ENCODE assay signal across 8 cellular contexts in the genomic region with DNA sequence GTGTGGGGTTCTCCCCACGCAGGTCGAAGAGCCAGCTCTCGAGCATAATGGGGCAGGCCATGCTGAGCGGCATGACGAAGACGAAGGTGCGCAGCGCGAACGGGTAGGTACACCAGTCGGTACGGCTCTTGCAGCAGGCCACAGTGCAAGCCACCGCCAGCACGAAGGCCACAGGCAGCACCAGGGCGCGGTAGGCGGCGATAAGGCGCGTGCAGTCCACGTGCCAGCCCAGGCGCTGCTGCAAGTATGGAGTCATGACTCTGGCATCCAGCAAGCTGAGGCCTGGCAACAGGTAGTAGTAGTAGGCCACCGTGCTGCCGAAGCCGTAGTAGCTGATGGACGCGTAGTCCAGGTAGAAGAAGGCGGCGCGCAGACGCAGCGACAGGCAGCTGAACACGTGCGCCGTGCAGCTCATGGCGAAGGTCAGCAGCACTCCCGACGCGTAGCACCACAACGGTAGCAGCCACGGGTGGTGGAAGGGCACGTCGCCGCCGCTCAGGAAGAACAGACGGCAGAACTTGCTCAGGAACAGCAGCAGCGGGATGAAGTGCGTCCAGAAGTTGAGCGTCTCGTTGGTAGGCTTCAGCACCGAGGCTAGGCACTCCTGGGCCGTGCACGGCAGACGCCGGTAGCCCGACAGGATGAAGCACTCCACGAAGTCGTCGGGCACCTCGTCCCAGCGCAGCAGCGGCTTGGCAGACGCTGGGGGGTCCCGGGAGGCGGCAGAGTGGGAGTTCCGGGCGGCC. TPM values are rescaled to one million over a fixed set of nuclear protein-coding genes. Genes with fewer than 3 reads are reported as not detected.
DNase-seq lines count a peak whose midpoint lies in the region; ATAC-seq and TF ChIP-seq lines count a peak whose summit lies in the region.

No MANE protein-coding gene starts in this region.

- H3K27me3 ChIP-seq in mesendoderm (ENCODE audit: insufficient read depth, low read length, poor library complexity), result peaks cover 6% of the 10 kb centered on the region

- peak overlapping the region; percentile 57 for H3K4me3 ChIP-seq in AG04449 (ENCODE audit: low read depth, low read length)
- H3K4me3 ChIP-seq in mesendoderm (ENCODE audit: low read length), result no peak overlapping the region

- peak overlapping the region; percentile 56 for H3K4me2 ChIP-seq in mesendoderm (ENCODE audit: low read length)

- H3K4me3 Mint-ChIP-seq in MCF 10A (ENCODE audit: unreplicated experiment), result peak overlapping the region; percentile 56

- no peak overlapping the region for H3K27ac ChIP-seq in mesendoderm (ENCODE audit: low read depth, low read length)

- H4K5ac ChIP-seq in mesendoderm (ENCODE audit: low read length), result no peak overlapping the region

- H3K79me2 ChIP-seq in mesendoderm (ENCODE audit: control insufficient read depth, insufficient read depth, low read length), result no peaks in the 10 kb centered on the region

- H3K4ac ChIP-seq in mesendoderm (ENCODE audit: low read depth, low read length), result no peak overlapping the region

- peak overlapping the region; percentile 51 for H3K9ac ChIP-seq in mesendoderm (ENCODE audit: low read length)

- H3K4me1 ChIP-seq in mesendoderm (ENCODE audit: control insufficient read depth, low read depth, low read length), result no peaks in the 10 kb centered on the region

- BruUV-seq in MCF 10A (replicated peaks; lab: Mats Ljungman, UMichigan), result no TSS peak

- no peaks in the 10 kb centered on the region for H3K9me3 Mint-ChIP-seq in MCF 10A (ENCODE audit: unreplicated experiment)

- peaks cover 30% of the 10 kb centered on the region for H3K27me3 Mint-ChIP-seq in MCF 10A (ENCODE audit: insufficient read depth, unreplicated experiment)

- TF ChIP-seq CTCF in AG04449 (IDR thresholded peaks at IDR 0.05; ENCODE audit: insufficient read depth, low read length, missing control alignments) (no peak), MCF 10A (IDR thresholded peaks at IDR 0.05; ENCODE audit: unreplicated experiment) (no peak)

- POLR2A ChIA-PET in AG04449 (lab: Yijun Ruan, JAX) (no interaction called here), MCF 10A (lab: Yijun Ruan, JAX) (interaction anchor here (0.6 to 0.7 kb wide), 2 partner anchors 32 to 254 kb away, joined by 3 read pairs; no protein-coding TSS in a partner anchor)

- peak overlapping the region; percentile 79 for H3K56ac ChIP-seq in mesendoderm (ENCODE audit: low read length)

- ATAC-seq in HG02885 (IDR thresholded peaks at IDR 0.05; ENCODE audit: poor library complexity, unreplicated experiment), result peak; percentile 12
- ATAC-seq in HG03378 (IDR thresholded peaks at IDR 0.05; ENCODE audit: unreplicated experiment), result no peak
- no peak for ATAC-seq in GM18505 (IDR thresholded peaks at IDR 0.05; ENCODE audit: unreplicated experiment)
- no peak for ATAC-seq in GM21737 (IDR thresholded peaks at IDR 0.05; ENCODE audit: unreplicated experiment)

- H2BK15ac ChIP-seq in mesendoderm (replicated peaks; ENCODE audit: low read depth), result no peak overlapping the region

- TF ChIP-seq POLR2A in GM18505 (IDR thresholded peaks at IDR 0.05; ENCODE audit: borderline replicate concordance, extremely low read depth, insufficient read depth, insufficient read length), result no peak

- DNase-seq in AG04449 (ENCODE audit: low read depth, low spot score) (no peak), MCF 10A (ENCODE audit: unreplicated experiment) (no peak), mesendoderm (peak; percentile 52), GM19240 (ENCODE audit: insufficient read length, low spot score) (no peak)

- peaks cover 5% of the 10 kb centered on the region for H3K4me1 Mint-ChIP-seq in MCF 10A (ENCODE audit: insufficient read depth, unreplicated experiment)

- CTCF ChIA-PET in AG04449 (lab: Yijun Ruan, JAX) (interaction anchor here (1.7 kb wide), 1 partner anchor 134 kb away, joined by 7 read pairs; no protein-coding TSS in a partner anchor), MCF 10A (lab: Yijun Ruan, JAX) (interaction anchor here (5.3 kb wide), 1 partner anchor 133 kb away, joined by 45 read pairs; no protein-coding TSS in a partner anchor)

- intact Hi-C loops in MCF 10A (cut with micrococcal nuclease), result no loop called here

- no CpG with 5 or more reads among the region's 67 CpGs for WGBS in mesendoderm (ENCODE audit: extremely low coverage, insufficient coverage, low lambda C conversion rate)

- peak overlapping the region; percentile 81 for H3K18ac ChIP-seq in mesendoderm (ENCODE audit: low read length)

- H2BK5ac ChIP-seq in mesendoderm (ENCODE audit: low read length), result no peak overlapping the region

- H3K23ac ChIP-seq in mesendoderm (ENCODE audit: low read length), result peak overlapping the region; percentile 81

- H4K8ac ChIP-seq in mesendoderm (ENCODE audit: low read depth, low read length), result no peak overlapping the region

- H3K79me1 ChIP-seq in mesendoderm (ENCODE audit: low read length), result no peaks in the 10 kb centered on the region

- H2BK120ac ChIP-seq in mesendoderm (ENCODE audit: low read depth, low read length), result no peak overlapping the region

- H3K36me3 Mint-ChIP-seq in MCF 10A (ENCODE audit: insufficient read depth, unreplicated experiment), result no peaks in the 10 kb centered on the region

- H2AK5ac ChIP-seq in mesendoderm (ENCODE audit: low read length), result peak overlapping the region; percentile 40

- H3K36me3 ChIP-seq in mesendoderm (ENCODE audit: control insufficient read depth, insufficient read depth, low read length), result no peaks in the 10 kb centered on the region

- no peak overlapping the region for H3K27ac Mint-ChIP-seq in MCF 10A (ENCODE audit: low read depth, unreplicated experiment)

RNA-seq across cellular contexts. Expression of gene PAQR9, which starts 0.8 kb away (rescaled TPM):
- total RNA-seq in MCF 10A (2022), result not detected in 2 replicates
- 0.86 TPM for polyA plus RNA-seq in mesendoderm (2013, experiment 1 of 2)
- 1.0 TPM for polyA plus RNA-seq in mesendoderm (2013, experiment 2 of 2)

RNA-seq across cellular contexts. Expression of gene U2SURP, which starts 38.7 kb away (rescaled TPM):
- 131 and 146 TPM in 2 replicates for total RNA-seq in MCF 10A (2022)
- polyA plus RNA-seq in mesendoderm (2013, experiment 1 of 2), result 160 TPM
- polyA plus RNA-seq in mesendoderm (2013, experiment 2 of 2), result 159 TPM
